In genomic region chr7:42662862-42663261, GRCh38 we compare ENCODE assay signal across 13 cellular contexts.
DNase-seq lines count a peak whose midpoint lies in the region; ATAC-seq and TF ChIP-seq lines count a peak whose summit lies in the region.
"Had no signal": no experiment of that assay in that cellular context is flagged by ENCODE, and none has a peak within 500 bp of the region (broad histone marks: within the 10 kb centered on the region; RNA-seq: fewer than 3 reads in every experiment).

No MANE protein-coding gene starts in this region.

- H3K4me1 Mint-ChIP-seq in nephron progenitor cell (peaks cover 4% of the 10 kb centered on the region), immature natural killer cell (no peaks in the 10 kb centered on the region)
- H3K4me1 Mint-ChIP-seq: B cell, H9 had no signal

- TF ChIP-seq CTCF in nephron progenitor cell (IDR thresholded peaks at IDR 0.05): no peak

- peaks cover 2% of the 10 kb centered on the region for H3K27me3 Mint-ChIP-seq in nephron progenitor cell (ENCODE audit: low read depth, poor library complexity)
- peaks cover 0 to 2% (median 0%) of the 10 kb centered on the region in 3 donors for H3K27me3 Mint-ChIP-seq in immature natural killer cell (ENCODE audit: low read depth in 3 of 3)
- H3K27me3 Mint-ChIP-seq: B cell had no signal

- peaks cover 21% of the 10 kb centered on the region for H3K36me3 Mint-ChIP-seq in nephron progenitor cell (ENCODE audit: low read depth)
- no peaks in the 10 kb centered on the region for H3K36me3 Mint-ChIP-seq in immature natural killer cell
- H3K36me3 Mint-ChIP-seq: CD8-positive, alpha-beta T cell had no signal

- peak overlapping the region; percentile 10 for H3K27ac Mint-ChIP-seq in nephron progenitor cell
- H3K27ac Mint-ChIP-seq in immature natural killer cell: no peak overlapping the region
- H3K27ac Mint-ChIP-seq: B cell; CD8-positive, alpha-beta T cell; H9 had no signal

- ATAC-seq in GM21515 (IDR thresholded peaks at IDR 0.05; ENCODE audit: unreplicated experiment): no peak
- ATAC-seq: CD8-positive, alpha-beta T cell had no signal

- peaks cover 61% of the 10 kb centered on the region for H3K9me3 Mint-ChIP-seq in nephron progenitor cell
- peaks cover 1 to 36% (median 11%) of the 10 kb centered on the region in 6 donors for H3K9me3 Mint-ChIP-seq in immature natural killer cell

- DNase-seq in G401 (ENCODE audit: low spot score) (peak; percentile 13), NCI-H524 treated with DMSO at 0.1 percent for 48 hours (lab: John Stamatoyannopoulos, UW) (peak; percentile 6), nephron progenitor cell (no peak), renal cortical epithelial cell (ENCODE audit: low read depth) (peak; percentile 19), immature natural killer cell (no peak)
- DNase-seq in stimulated activated CD4-positive, alpha-beta T cell treated with anti-CD3 and anti-CD28 coated beads, Interleukin-2, amount 100 ng/mL, for 48 hours: no peak
- DNase-seq: Calu3; CD8-positive, alpha-beta T cell; GDM1; H9; IMR-90 had no signal

- in situ Hi-C loops in G401 (cut with HindIII; ENCODE audit: low sequenced_read_pairs): no loop called here

- H3K4me3 Mint-ChIP-seq in nephron progenitor cell (no peak overlapping the region), immature natural killer cell (no peak overlapping the region)
- H3K4me3 Mint-ChIP-seq: B cell; CD8-positive, alpha-beta T cell; H9 had no signal

Comparison
In these comparisons a context has a peak if more than half of its experiments do, and no peak if none do; other contexts are left out.
1. DNase-seq: peak in G401 (single experiment), NCI-H524 treated with DMSO at 0.1 percent for 48 hours (single experiment) and renal cortical epithelial cell (single experiment); none in nephron progenitor cell (single experiment), stimulated activated CD4-positive, alpha-beta T cell treated with anti-CD3 and anti-CD28 coated beads, Interleukin-2, amount 100 ng/mL, for 48 hours (0 of 2) and immature natural killer cell (0 of 3).